In the genomic region with DNA sequence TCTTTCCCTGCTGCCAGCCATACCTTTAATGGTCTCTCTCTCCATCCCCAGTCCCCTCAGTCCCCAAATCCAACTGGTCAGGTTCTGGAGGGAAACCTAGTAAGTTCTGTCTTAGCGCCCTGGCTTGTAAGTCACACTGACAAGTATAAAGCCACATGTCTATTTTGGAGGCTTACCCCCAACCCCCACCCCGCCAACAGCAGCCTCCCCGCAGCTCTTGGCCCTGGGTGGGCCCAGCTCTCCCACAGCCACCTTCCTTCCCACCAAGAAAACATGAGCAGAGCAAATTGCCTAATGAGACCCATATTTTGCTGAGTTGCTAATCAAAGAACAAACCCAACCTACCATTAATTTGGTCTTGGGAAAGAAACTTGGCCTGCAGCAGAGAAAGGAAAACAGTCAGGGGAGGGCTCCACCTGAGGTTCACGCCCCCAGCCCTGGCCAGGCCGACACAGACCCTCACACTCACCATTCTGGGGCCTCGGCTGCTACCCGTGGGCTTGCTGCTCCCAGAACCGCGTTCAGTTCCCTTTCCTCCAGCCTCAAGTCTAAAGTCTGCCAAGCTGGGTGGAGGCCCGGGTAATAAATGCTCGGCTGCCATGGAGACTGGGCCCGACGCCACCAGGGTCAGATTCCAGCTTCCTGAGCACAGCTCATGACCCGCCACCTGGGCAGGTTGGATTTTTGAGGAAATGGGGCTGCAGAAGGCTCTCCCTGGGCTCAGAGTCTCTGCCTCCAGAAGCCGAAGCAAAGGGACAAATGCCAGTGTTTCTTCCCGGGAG, we compare ENCODE assay signal across 1 cellular context.
TF ChIP-seq lines count a peak whose summit lies in the region.

A gene with protein sequence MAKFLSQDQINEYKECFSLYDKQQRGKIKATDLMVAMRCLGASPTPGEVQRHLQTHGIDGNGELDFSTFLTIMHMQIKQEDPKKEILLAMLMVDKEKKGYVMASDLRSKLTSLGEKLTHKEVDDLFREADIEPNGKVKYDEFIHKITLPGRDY (minus strand): TSS at position 557 of the 782 bp plus-strand sequence. CDS start 85 bp downstream, at position 472.

TF ChIP-seq in HepG2, 621 proteins besides CTCF, POLR2A, EP300 and RAD21 (continued from another document and continues in another):
- TF ChIP-seq, protein P1, sequence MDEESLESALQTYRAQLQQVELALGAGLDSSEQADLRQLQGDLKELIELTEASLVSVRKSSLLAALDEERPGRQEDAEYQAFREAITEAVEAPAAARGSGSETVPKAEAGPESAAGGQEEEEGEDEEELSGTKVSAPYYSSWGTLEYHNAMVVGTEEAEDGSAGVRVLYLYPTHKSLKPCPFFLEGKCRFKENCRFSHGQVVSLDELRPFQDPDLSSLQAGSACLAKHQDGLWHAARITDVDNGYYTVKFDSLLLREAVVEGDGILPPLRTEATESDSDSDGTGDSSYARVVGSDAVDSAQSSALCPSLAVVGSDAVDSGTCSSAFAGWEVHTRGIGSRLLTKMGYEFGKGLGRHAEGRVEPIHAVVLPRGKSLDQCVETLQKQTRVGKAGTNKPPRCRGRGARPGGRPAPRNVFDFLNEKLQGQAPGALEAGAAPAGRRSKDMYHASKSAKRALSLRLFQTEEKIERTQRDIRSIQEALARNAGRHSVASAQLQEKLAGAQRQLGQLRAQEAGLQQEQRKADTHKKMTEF (CRISPR knock-in tag; IDR thresholded peaks at IDR 0.05) = no peak
- TF ChIP-seq HNF4A (CRISPR knock-in tag; IDR thresholded peaks at IDR 0.05) = peak; percentile 78
- TF ChIP-seq, protein P2, sequence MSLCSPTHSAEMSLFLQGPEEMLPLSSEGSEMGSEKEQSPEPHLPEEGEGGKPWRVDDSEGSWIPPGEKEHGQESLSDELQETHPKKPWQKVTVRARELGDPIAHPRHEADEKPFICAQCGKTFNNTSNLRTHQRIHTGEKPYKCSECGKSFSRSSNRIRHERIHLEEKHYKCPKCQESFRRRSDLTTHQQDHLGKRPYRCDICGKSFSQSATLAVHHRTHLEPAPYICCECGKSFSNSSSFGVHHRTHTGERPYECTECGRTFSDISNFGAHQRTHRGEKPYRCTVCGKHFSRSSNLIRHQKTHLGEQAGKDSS (CRISPR knock-in tag; IDR thresholded peaks at IDR 0.05; ENCODE audit: borderline replicate concordance, low read depth) = no peak
- no peak for TF ChIP-seq MIER3 (CRISPR knock-in tag; IDR thresholded peaks at IDR 0.05; ENCODE audit: borderline replicate concordance)
- TF ChIP-seq KMT2B (CRISPR knock-in tag; IDR thresholded peaks at IDR 0.05) = no peak
- TF ChIP-seq ZNF768 (CRISPR knock-in tag; IDR thresholded peaks at IDR 0.05) = no peak
- TF ChIP-seq ZFP36 (IDR thresholded peaks at IDR 0.05; ENCODE audit: borderline replicate concordance, low read depth, low read length, partially characterized antibody) = no peak
- peak; percentile 60 for TF ChIP-seq ASH2L (IDR thresholded peaks at IDR 0.05; ENCODE audit: insufficient read length, low read depth, low read length)
- no peak for TF ChIP-seq CENPX (CRISPR knock-in tag; IDR thresholded peaks at IDR 0.05)
- TF ChIP-seq RFX3 (CRISPR knock-in tag; IDR thresholded peaks at IDR 0.05) = peak; percentile 87
- 0 out of 2 replicates have a peak, but pooled peaks have one; percentile 15 for TF ChIP-seq RXRA (CRISPR knock-in tag; IDR thresholded peaks at IDR 0.05)
- TF ChIP-seq RARG (CRISPR knock-in tag; IDR thresholded peaks at IDR 0.05; ENCODE audit: low read depth) = no peak
- no peak for TF ChIP-seq ZNF605 (CRISPR knock-in tag; IDR thresholded peaks at IDR 0.05)
- TF ChIP-seq ZNF446 (CRISPR knock-in tag; IDR thresholded peaks at IDR 0.05) = no peak
- TF ChIP-seq, protein P3, sequence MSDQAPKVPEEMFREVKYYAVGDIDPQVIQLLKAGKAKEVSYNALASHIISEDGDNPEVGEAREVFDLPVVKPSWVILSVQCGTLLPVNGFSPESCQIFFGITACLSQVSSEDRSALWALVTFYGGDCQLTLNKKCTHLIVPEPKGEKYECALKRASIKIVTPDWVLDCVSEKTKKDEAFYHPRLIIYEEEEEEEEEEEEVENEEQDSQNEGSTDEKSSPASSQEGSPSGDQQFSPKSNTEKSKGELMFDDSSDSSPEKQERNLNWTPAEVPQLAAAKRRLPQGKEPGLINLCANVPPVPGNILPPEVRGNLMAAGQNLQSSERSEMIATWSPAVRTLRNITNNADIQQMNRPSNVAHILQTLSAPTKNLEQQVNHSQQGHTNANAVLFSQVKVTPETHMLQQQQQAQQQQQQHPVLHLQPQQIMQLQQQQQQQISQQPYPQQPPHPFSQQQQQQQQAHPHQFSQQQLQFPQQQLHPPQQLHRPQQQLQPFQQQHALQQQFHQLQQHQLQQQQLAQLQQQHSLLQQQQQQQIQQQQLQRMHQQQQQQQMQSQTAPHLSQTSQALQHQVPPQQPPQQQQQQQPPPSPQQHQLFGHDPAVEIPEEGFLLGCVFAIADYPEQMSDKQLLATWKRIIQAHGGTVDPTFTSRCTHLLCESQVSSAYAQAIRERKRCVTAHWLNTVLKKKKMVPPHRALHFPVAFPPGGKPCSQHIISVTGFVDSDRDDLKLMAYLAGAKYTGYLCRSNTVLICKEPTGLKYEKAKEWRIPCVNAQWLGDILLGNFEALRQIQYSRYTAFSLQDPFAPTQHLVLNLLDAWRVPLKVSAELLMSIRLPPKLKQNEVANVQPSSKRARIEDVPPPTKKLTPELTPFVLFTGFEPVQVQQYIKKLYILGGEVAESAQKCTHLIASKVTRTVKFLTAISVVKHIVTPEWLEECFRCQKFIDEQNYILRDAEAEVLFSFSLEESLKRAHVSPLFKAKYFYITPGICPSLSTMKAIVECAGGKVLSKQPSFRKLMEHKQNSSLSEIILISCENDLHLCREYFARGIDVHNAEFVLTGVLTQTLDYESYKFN (CRISPR knock-in tag; conservative IDR thresholded peaks at IDR 0.05) = peak; percentile 81
- TF ChIP-seq, protein P4, sequence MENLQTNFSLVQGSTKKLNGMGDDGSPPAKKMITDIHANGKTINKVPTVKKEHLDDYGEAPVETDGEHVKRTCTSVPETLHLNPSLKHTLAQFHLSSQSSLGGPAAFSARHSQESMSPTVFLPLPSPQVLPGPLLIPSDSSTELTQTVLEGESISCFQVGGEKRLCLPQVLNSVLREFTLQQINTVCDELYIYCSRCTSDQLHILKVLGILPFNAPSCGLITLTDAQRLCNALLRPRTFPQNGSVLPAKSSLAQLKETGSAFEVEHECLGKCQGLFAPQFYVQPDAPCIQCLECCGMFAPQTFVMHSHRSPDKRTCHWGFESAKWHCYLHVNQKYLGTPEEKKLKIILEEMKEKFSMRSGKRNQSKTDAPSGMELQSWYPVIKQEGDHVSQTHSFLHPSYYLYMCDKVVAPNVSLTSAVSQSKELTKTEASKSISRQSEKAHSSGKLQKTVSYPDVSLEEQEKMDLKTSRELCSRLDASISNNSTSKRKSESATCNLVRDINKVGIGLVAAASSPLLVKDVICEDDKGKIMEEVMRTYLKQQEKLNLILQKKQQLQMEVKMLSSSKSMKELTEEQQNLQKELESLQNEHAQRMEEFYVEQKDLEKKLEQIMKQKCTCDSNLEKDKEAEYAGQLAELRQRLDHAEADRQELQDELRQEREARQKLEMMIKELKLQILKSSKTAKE (CRISPR knock-in tag; IDR thresholded peaks at IDR 0.05; ENCODE audit: borderline replicate concordance) = no peak
- no peak for TF ChIP-seq ZSCAN31 (CRISPR knock-in tag; IDR thresholded peaks at IDR 0.05; ENCODE audit: low read depth)
- TF ChIP-seq ZNF232 (CRISPR knock-in tag; IDR thresholded peaks at IDR 0.05; ENCODE audit: borderline replicate concordance) = no peak; the same call in 1 of the 2 replicates
- TF ChIP-seq ZNF703 (CRISPR knock-in tag; IDR thresholded peaks at IDR 0.05; ENCODE audit: borderline replicate concordance) = no peak
- no peak for TF ChIP-seq ZNF724P (CRISPR knock-in tag; IDR thresholded peaks at IDR 0.05; ENCODE audit: borderline replicate concordance)
- TF ChIP-seq, protein P5, sequence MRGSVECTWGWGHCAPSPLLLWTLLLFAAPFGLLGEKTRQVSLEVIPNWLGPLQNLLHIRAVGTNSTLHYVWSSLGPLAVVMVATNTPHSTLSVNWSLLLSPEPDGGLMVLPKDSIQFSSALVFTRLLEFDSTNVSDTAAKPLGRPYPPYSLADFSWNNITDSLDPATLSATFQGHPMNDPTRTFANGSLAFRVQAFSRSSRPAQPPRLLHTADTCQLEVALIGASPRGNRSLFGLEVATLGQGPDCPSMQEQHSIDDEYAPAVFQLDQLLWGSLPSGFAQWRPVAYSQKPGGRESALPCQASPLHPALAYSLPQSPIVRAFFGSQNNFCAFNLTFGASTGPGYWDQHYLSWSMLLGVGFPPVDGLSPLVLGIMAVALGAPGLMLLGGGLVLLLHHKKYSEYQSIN (CRISPR knock-in tag; IDR thresholded peaks at IDR 0.05; ENCODE audit: borderline replicate concordance) = no peak
- no peak for TF ChIP-seq ZNF543 (CRISPR knock-in tag; IDR thresholded peaks at IDR 0.05)
- TF ChIP-seq CHD2 (IDR thresholded peaks at IDR 0.05; ENCODE audit: low read depth, low read length) = no peak
- no peak for TF ChIP-seq REXO4 (CRISPR knock-in tag; IDR thresholded peaks at IDR 0.05; ENCODE audit: borderline replicate concordance)
- TF ChIP-seq ZNF501 (CRISPR knock-in tag; IDR thresholded peaks at IDR 0.05) = no peak
- no peak for TF ChIP-seq SP140L (CRISPR knock-in tag; IDR thresholded peaks at IDR 0.05; ENCODE audit: borderline replicate concordance)
- peak; percentile 52; the same call in 1 of the 2 replicates for TF ChIP-seq ARNTL (CRISPR knock-in tag; IDR thresholded peaks at IDR 0.05)
- TF ChIP-seq ZNF333 (CRISPR knock-in tag; IDR thresholded peaks at IDR 0.05; ENCODE audit: borderline replicate concordance) = no peak
- TF ChIP-seq, protein P6, sequence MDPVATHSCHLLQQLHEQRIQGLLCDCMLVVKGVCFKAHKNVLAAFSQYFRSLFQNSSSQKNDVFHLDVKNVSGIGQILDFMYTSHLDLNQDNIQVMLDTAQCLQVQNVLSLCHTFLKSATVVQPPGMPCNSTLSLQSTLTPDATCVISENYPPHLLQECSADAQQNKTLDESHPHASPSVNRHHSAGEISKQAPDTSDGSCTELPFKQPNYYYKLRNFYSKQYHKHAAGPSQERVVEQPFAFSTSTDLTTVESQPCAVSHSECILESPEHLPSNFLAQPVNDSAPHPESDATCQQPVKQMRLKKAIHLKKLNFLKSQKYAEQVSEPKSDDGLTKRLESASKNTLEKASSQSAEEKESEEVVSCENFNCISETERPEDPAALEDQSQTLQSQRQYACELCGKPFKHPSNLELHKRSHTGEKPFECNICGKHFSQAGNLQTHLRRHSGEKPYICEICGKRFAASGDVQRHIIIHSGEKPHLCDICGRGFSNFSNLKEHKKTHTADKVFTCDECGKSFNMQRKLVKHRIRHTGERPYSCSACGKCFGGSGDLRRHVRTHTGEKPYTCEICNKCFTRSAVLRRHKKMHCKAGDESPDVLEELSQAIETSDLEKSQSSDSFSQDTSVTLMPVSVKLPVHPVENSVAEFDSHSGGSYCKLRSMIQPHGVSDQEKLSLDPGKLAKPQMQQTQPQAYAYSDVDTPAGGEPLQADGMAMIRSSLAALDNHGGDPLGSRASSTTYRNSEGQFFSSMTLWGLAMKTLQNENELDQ (CRISPR knock-in tag; IDR thresholded peaks at IDR 0.05; ENCODE audit: borderline replicate concordance) = no peak
- TF ChIP-seq, protein P7, sequence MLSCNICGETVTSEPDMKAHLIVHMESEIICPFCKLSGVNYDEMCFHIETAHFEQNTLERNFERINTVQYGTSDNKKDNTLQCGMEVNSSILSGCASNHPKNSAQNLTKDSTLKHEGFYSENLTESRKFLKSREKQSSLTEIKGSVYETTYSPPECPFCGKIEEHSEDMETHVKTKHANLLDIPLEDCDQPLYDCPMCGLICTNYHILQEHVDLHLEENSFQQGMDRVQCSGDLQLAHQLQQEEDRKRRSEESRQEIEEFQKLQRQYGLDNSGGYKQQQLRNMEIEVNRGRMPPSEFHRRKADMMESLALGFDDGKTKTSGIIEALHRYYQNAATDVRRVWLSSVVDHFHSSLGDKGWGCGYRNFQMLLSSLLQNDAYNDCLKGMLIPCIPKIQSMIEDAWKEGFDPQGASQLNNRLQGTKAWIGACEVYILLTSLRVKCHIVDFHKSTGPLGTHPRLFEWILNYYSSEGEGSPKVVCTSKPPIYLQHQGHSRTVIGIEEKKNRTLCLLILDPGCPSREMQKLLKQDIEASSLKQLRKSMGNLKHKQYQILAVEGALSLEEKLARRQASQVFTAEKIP (CRISPR knock-in tag; IDR thresholded peaks at IDR 0.05; ENCODE audit: borderline replicate concordance) = no peak
- TF ChIP-seq, protein P8, sequence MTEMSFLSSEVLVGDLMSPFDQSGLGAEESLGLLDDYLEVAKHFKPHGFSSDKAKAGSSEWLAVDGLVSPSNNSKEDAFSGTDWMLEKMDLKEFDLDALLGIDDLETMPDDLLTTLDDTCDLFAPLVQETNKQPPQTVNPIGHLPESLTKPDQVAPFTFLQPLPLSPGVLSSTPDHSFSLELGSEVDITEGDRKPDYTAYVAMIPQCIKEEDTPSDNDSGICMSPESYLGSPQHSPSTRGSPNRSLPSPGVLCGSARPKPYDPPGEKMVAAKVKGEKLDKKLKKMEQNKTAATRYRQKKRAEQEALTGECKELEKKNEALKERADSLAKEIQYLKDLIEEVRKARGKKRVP (CRISPR knock-in tag; IDR thresholded peaks at IDR 0.05) = no peak
- no peak for TF ChIP-seq SNRNP70 (IDR thresholded peaks at IDR 0.05; ENCODE audit: low read depth, low read length)
- TF ChIP-seq, protein P9, sequence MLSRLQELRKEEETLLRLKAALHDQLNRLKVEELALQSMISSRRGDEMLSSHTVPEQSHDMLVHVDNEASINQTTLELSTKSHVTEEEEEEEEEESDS (CRISPR knock-in tag; IDR thresholded peaks at IDR 0.05; ENCODE audit: borderline replicate concordance) = no peak
- peak; percentile 52; the same call in 1 of the 2 replicates for TF ChIP-seq MAFF (IDR thresholded peaks at IDR 0.05; ENCODE audit: low read depth, low read length)
- no peak for TF ChIP-seq AKAP8 (CRISPR knock-in tag; IDR thresholded peaks at IDR 0.05)
- TF ChIP-seq CREB1 (IDR thresholded peaks at IDR 0.05) = no peak
- TF ChIP-seq CREB1 (CRISPR knock-in tag; IDR thresholded peaks at IDR 0.05) = no peak
- peak; percentile 72 for TF ChIP-seq HNF4G (IDR thresholded peaks at IDR 0.05; ENCODE audit: borderline replicate concordance, low read depth, low read length)
- no peak; the same call in 1 of the 2 replicates for TF ChIP-seq HNF4G (CRISPR knock-in tag; IDR thresholded peaks at IDR 0.05; ENCODE audit: borderline replicate concordance, low read depth)
- TF ChIP-seq ZMAT3 (CRISPR knock-in tag; conservative IDR thresholded peaks at IDR 0.05) = no peak
